In genomic region chr1:56506951-56507437, GRCh38 we compare ENCODE assay signal across 20 cellular contexts.
DNase-seq lines count a peak whose midpoint lies in the region; ATAC-seq, FAIRE-seq and TF ChIP-seq lines count a peak whose summit lies in the region.
"Had no signal": no experiment of that assay in that cellular context is flagged by ENCODE, and none has a peak within 500 bp of the region (broad histone marks: within the 10 kb centered on the region; RNA-seq: fewer than 3 reads in every experiment).

No MANE protein-coding gene starts in this region.

- H3K4me2 ChIP-seq in astrocyte (ENCODE audit: low read length) (no peak overlapping the region), parathyroid adenoma (ENCODE audit: low read length) (no peak overlapping the region)

- no peaks in the 10 kb centered on the region for H3K27me3 ChIP-seq in HL-60 (ENCODE audit: insufficient read depth, poor library complexity, severe bottlenecking)
- H3K27me3 ChIP-seq in astrocyte (ENCODE audit: insufficient read depth, low read length) = no peaks in the 10 kb centered on the region
- H3K27me3 ChIP-seq in parathyroid adenoma (ENCODE audit: control insufficient read depth, insufficient read depth, low read length) = no peaks in the 10 kb centered on the region
- H3K27me3 ChIP-seq in tibial nerve = no peaks in the 10 kb centered on the region

- H3K4me3 ChIP-seq in HL-60 (replicated peaks; ENCODE audit: insufficient read depth, low read length) = no peak overlapping the region
- H3K4me3 ChIP-seq in astrocyte (ENCODE audit: insufficient read depth, low read depth, low read length) = no peak overlapping the region
- no peak overlapping the region for H3K4me3 ChIP-seq in parathyroid adenoma (ENCODE audit: low read depth, low read length)
- H3K4me3 ChIP-seq in tibial nerve = no peak overlapping the region
- H3K4me3 ChIP-seq: psoas muscle had no signal

- peak overlapping the region; percentile 29 for H3K27ac ChIP-seq in HL-60 (replicated peaks)
- no peak overlapping the region for H3K27ac ChIP-seq in astrocyte (ENCODE audit: low read depth, low read length)
- peak overlapping the region; percentile 72 for H3K27ac ChIP-seq in parathyroid adenoma
- H3K27ac ChIP-seq in tibial nerve = peak overlapping the region in 2 of 4 donors; percentile 14 to 43
- H3K27ac ChIP-seq: psoas muscle had no signal

- H2AFZ ChIP-seq in astrocyte (ENCODE audit: low read depth, low read length) = no peak overlapping the region
- H2AFZ ChIP-seq in parathyroid adenoma = no peak overlapping the region

- H3K4me1 ChIP-seq in astrocyte (ENCODE audit: insufficient read depth, low read length) (no peaks in the 10 kb centered on the region), parathyroid adenoma (peaks cover 43% of the 10 kb centered on the region), tibial nerve (peaks cover 0 to 74% (median 26%) of the 10 kb centered on the region in 4 donors)

- H4K20me1 ChIP-seq in astrocyte (ENCODE audit: insufficient read depth, low read length) = no peaks in the 10 kb centered on the region

- no peaks in the 10 kb centered on the region for H3K79me2 ChIP-seq in astrocyte (ENCODE audit: insufficient read depth, low read length)
- peaks cover 7% of the 10 kb centered on the region for H3K79me2 ChIP-seq in parathyroid adenoma

- no peak overlapping the region for H3K9ac ChIP-seq in astrocyte (ENCODE audit: low read length)
- no peak overlapping the region for H3K9ac ChIP-seq in parathyroid adenoma

- FAIRE-seq in astrocyte (lab: Jason Lieb, UNC) = no peak
- FAIRE-seq: endometrium, islet of Langerhans had no signal

- peak overlapping the region; percentile 68 for H3K27ac Mint-ChIP-seq in astrocyte (ENCODE audit: unreplicated experiment)
- no peak overlapping the region for H3K27ac Mint-ChIP-seq in activated CD8-positive, alpha-beta memory T cell treated with anti-CD3 and anti-CD28 coated beads, Interleukin-2, amount 10 ng/mL, durations not matched to agents 7 days and 5 days
- no peak overlapping the region for H3K27ac Mint-ChIP-seq in T-helper 2 cell treated with Interferon-gamma antibody and Interleukin-4, amounts not matched to agents 5 μg/mL and 100 μg/mL, for 36 hours
- H3K27ac Mint-ChIP-seq: activated naive CD8-positive, alpha-beta T cell treated with anti-CD3 and anti-CD28 coated beads for 36 hours had no signal

- no peak for TF ChIP-seq EP300 in tibial nerve (IDR thresholded peaks at IDR 0.05)

- H3K27me3 Mint-ChIP-seq in astrocyte (ENCODE audit: low read depth, unreplicated experiment) = peaks cover 7% of the 10 kb centered on the region
- H3K27me3 Mint-ChIP-seq in activated CD8-positive, alpha-beta memory T cell treated with anti-CD3 and anti-CD28 coated beads, Interleukin-2, amount 10 ng/mL, durations not matched to agents 7 days and 5 days = no peaks in the 10 kb centered on the region
- no peaks in the 10 kb centered on the region for H3K27me3 Mint-ChIP-seq in T-helper 2 cell treated with Interferon-gamma antibody and Interleukin-4, amounts not matched to agents 5 μg/mL and 100 μg/mL, for 36 hours (ENCODE audit: low read depth)
- H3K27me3 Mint-ChIP-seq: activated naive CD8-positive, alpha-beta T cell treated with anti-CD3 and anti-CD28 coated beads for 36 hours had no signal

- H3K4me1 Mint-ChIP-seq in astrocyte (ENCODE audit: low read depth, unreplicated experiment) = peaks cover 9% of the 10 kb centered on the region
- no peaks in the 10 kb centered on the region for H3K4me1 Mint-ChIP-seq in activated CD8-positive, alpha-beta memory T cell treated with anti-CD3 and anti-CD28 coated beads, Interleukin-2, amount 10 ng/mL, durations not matched to agents 7 days and 5 days
- no peaks in the 10 kb centered on the region for H3K4me1 Mint-ChIP-seq in T-helper 2 cell treated with Interferon-gamma antibody and Interleukin-4, amounts not matched to agents 5 μg/mL and 100 μg/mL, for 36 hours (ENCODE audit: low read depth)
- H3K4me1 Mint-ChIP-seq: central memory CD8-positive, alpha-beta T cell had no signal

- CTCF ChIA-PET in activated CD8-positive, alpha-beta memory T cell treated with anti-CD3 and anti-CD28 coated beads, Interleukin-2, amount 10 ng/mL, durations not matched to agents 7 days and 5 days (lab: Charles Lee) = no interaction called here

- 69 to 77% methylated on average over 2 of the region's 2 CpGs for WGBS in tibial nerve, 2 donors

- DNase-seq in HL-60 (ENCODE audit: low read depth in 1 of 2, low spot score in 1 of 2) = no peak
- no peak for DNase-seq in astrocyte (ENCODE audit: low read depth)
- peak; percentile 89 for DNase-seq in islet precursor cell
- no peak for DNase-seq in tibial nerve (ENCODE audit: low spot score in 2 of 2)
- DNase-seq in activated CD8-positive, alpha-beta memory T cell treated with anti-CD3 and anti-CD28 coated beads, Interleukin-2, amount 10 ng/mL, durations not matched to agents 7 days and 5 days = no peak
- no peak for DNase-seq in T-helper 9 cell
- no peak for DNase-seq in T-helper 2 cell treated with Interferon-gamma antibody and Interleukin-4, amounts not matched to agents 5 μg/mL and 100 μg/mL, for 36 hours (ENCODE audit: low spot score)
- DNase-seq: activated naive CD8-positive, alpha-beta T cell treated with anti-CD3 and anti-CD28 coated beads for 36 hours; activated T-cell treated with anti-CD3 and anti-CD28 coated beads, Interleukin-2, amount 50 U/mL, for 48 hours; AML-193; GF-D8; H7; NCI-H2107; NK-92 treated with Interleukin-12 subunit alpha and Interleukin-12 subunit beta, amount 100 ng/mL, for 24 hours; SIG-M5 had no signal

- no peak for ATAC-seq in activated CD8-positive, alpha-beta memory T cell treated with anti-CD3 and anti-CD28 coated beads, Interleukin-2, amount 10 ng/mL, durations not matched to agents 7 days and 5 days
- ATAC-seq: psoas muscle had no signal

- no peak for TF ChIP-seq CTCF in HL-60 (IDR thresholded peaks at IDR 0.05; ENCODE audit: insufficient read depth, low read length)
- no peak for TF ChIP-seq CTCF in astrocyte (IDR thresholded peaks at IDR 0.05; ENCODE audit: insufficient read depth, low read depth, low read length)
- TF ChIP-seq CTCF in parathyroid adenoma (IDR thresholded peaks at IDR 0.05) = no peak
- no peak for TF ChIP-seq CTCF in tibial nerve (IDR thresholded peaks at IDR 0.05)

- no peaks in the 10 kb centered on the region for H3K9me3 ChIP-seq in astrocyte (ENCODE audit: insufficient read depth, low read depth, low read length)
- H3K9me3 ChIP-seq in parathyroid adenoma (ENCODE audit: control insufficient read depth, low read length) = no peaks in the 10 kb centered on the region
- H3K9me3 ChIP-seq in tibial nerve = no peaks in the 10 kb centered on the region
- H3K9me3 ChIP-seq: psoas muscle had no signal

- peaks cover 2% of the 10 kb centered on the region for H3K36me3 Mint-ChIP-seq in astrocyte (ENCODE audit: low read depth, unreplicated experiment)
- no peaks in the 10 kb centered on the region for H3K36me3 Mint-ChIP-seq in activated CD8-positive, alpha-beta memory T cell treated with anti-CD3 and anti-CD28 coated beads, Interleukin-2, amount 10 ng/mL, durations not matched to agents 7 days and 5 days
- H3K36me3 Mint-ChIP-seq in T-helper 2 cell treated with Interferon-gamma antibody and Interleukin-4, amounts not matched to agents 5 μg/mL and 100 μg/mL, for 36 hours (ENCODE audit: low read depth) = no peaks in the 10 kb centered on the region
- H3K36me3 Mint-ChIP-seq: activated naive CD8-positive, alpha-beta T cell treated with anti-CD3 and anti-CD28 coated beads for 36 hours had no signal

- no peaks in the 10 kb centered on the region for H3K9me3 Mint-ChIP-seq in astrocyte (ENCODE audit: unreplicated experiment)
- H3K9me3 Mint-ChIP-seq in activated CD8-positive, alpha-beta memory T cell treated with anti-CD3 and anti-CD28 coated beads, Interleukin-2, amount 10 ng/mL, durations not matched to agents 7 days and 5 days (ENCODE audit: low read depth) = no peaks in the 10 kb centered on the region
- no peaks in the 10 kb centered on the region for H3K9me3 Mint-ChIP-seq in T-helper 2 cell treated with Interferon-gamma antibody and Interleukin-4, amounts not matched to agents 5 μg/mL and 100 μg/mL, for 36 hours
- H3K9me3 Mint-ChIP-seq: activated naive CD8-positive, alpha-beta T cell treated with anti-CD3 and anti-CD28 coated beads for 36 hours had no signal

- no peak for TF ChIP-seq POLR2A in tibial nerve (IDR thresholded peaks at IDR 0.05)

- peaks cover 8% of the 10 kb centered on the region for H3K36me3 ChIP-seq in astrocyte (ENCODE audit: insufficient read depth, low read length)
- no peaks in the 10 kb centered on the region for H3K36me3 ChIP-seq in parathyroid adenoma (ENCODE audit: control insufficient read depth, insufficient read depth, low read length)
- H3K36me3 ChIP-seq in tibial nerve = peaks cover 0 to 88% (median 0%) of the 10 kb centered on the region in 3 donors

- no peak overlapping the region for H3K4me3 Mint-ChIP-seq in astrocyte (ENCODE audit: unreplicated experiment)
- H3K4me3 Mint-ChIP-seq in activated CD8-positive, alpha-beta memory T cell treated with anti-CD3 and anti-CD28 coated beads, Interleukin-2, amount 10 ng/mL, durations not matched to agents 7 days and 5 days = no peak overlapping the region
- H3K4me3 Mint-ChIP-seq in T-helper 2 cell treated with Interferon-gamma antibody and Interleukin-4, amounts not matched to agents 5 μg/mL and 100 μg/mL, for 36 hours = no peak overlapping the region
- H3K4me3 Mint-ChIP-seq: activated naive CD8-positive, alpha-beta T cell treated with anti-CD3 and anti-CD28 coated beads for 36 hours; central memory CD8-positive, alpha-beta T cell had no signal
